31 cellular contexts compared by ENCODE assay signal in genomic region chrX:43175428-43175827, GRCh38.
"Had no signal": no experiment of that assay in that cellular context is flagged by ENCODE, and none has a peak within 500 bp of the region (broad histone marks: within the 10 kb centered on the region; RNA-seq: fewer than 3 reads in every experiment).

No MANE protein-coding gene starts in this region.

- FAIRE-seq: TTC549 had no signal

- H3K27me3 ChIP-seq: ascending aorta, body of pancreas, Peyer's patch, SJSA1 had no signal

- H3K4me1 ChIP-seq: ascending aorta, body of pancreas, breast epithelium, Peyer's patch, SJSA1 had no signal

- H3K4me2 ChIP-seq: SK-N-SH had no signal

- H3K27ac ChIP-seq: ascending aorta, body of pancreas, breast epithelium, Peyer's patch, SJSA1 had no signal

- H3K4me3 ChIP-seq: ascending aorta, body of pancreas, breast epithelium, Peyer's patch, SJSA1 had no signal

- H3K36me3 ChIP-seq: ascending aorta, breast epithelium, Peyer's patch, SJSA1 had no signal

- H3K9me3 ChIP-seq: ascending aorta, body of pancreas, breast epithelium, Peyer's patch, SJSA1, SK-N-SH had no signal

- DNase-seq: activated CD4-positive, alpha-beta T cell treated with anti-CD3 and anti-CD28 coated beads, Interleukin-2, amount 10 ng/mL, durations not matched to agents 24 days and 14 days; activated CD4-positive, alpha-beta T cell treated with anti-CD3 and anti-CD28 coated beads, Interleukin-2, amount 50 U/mL, for 4 hours; activated CD8-positive, alpha-beta T cell treated with anti-CD3 and anti-CD28 coated beads for 36 hours; activated effector memory CD4-positive, alpha-beta T cell treated with anti-CD3 and anti-CD28 coated beads, Interleukin-2, amount 50 U/mL, for 16 hours; activated naive CD4-positive, alpha-beta T cell; activated naive CD4-positive, alpha-beta T cell treated with anti-CD3 and anti-CD28 coated beads, Interleukin-2, amount 50 U/mL, for 16 hours; activated naive CD8-positive, alpha-beta T cell treated with anti-CD3 and anti-CD28 coated beads for 36 hours; activated T-cell treated with anti-CD3 and anti-CD28 coated beads, Interleukin-2, amount 50 U/mL, for 1 hour; activated T-cell treated with anti-CD3 and anti-CD28 coated beads, Interleukin-2, amount 50 U/mL, for 72 hours; amygdala; body of pancreas; caudate nucleus; cerebellar nuclear complex; NCI-H1105; NCI-H1417 treated with DMSO at 0.1 percent for 48 hours; NCI-H1930; NCI-H2081 treated with DMSO at 0.1 percent for 48 hours; NCI-H226; NCI-H446 treated with DMSO at 0.1 percent for 48 hours; NCI-H524; NCI-H69; NK-92 treated with Interleukin-12 subunit alpha and Interleukin-12 subunit beta, amount 100 ng/mL, for 24 hours; PC-3; Peyer's patch; RPMI8226; SHP77 treated with DMSO at 0.1 percent for 48 hours; SK-N-SH had no signal

- H3K9ac ChIP-seq: SK-N-SH had no signal
